In the genomic region with DNA sequence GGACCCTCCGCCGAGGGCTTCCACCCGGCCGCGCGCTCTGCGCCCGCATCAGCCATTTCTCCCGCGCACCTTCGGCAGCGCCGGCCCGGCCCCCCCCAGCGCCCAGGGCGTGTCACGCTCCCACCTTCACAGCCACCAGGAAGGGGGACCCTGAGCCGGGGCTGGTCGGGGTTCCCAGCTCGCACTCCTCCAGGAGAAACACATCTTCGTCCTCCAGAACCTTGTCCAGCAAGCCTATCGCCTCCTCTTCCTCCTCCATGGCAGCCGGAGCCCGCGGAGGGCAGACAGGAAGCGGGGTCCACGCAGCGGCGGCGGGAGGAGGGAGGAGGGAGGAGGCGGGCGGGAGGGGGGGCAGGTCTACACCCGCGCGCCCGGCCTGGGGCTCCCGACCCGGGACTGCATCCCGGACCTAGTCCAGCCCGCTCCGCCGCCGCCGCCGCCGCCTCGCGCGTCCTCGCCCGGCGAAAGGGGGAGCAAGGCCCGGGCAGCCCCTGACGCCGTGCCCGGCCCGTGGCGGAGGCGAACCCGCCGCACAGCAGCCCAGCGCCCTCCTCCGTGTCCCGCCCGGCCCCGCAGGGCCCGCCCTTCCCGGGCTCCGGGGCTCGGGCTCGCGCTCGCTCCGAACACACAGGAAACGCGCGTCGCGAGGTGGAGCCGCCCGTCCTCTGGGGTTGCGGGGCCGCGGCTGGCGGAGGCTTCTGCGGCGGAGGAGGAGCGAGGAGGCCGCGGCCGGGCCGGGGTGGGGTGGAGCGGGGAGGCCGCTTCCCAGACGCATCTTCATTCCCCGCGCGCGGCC, we compare ENCODE assay signal across 8 cellular contexts.
DNase-seq lines count a peak whose midpoint lies in the region; ATAC-seq and TF ChIP-seq lines count a peak whose summit lies in the region.

No MANE protein-coding gene starts in this region.

- peak overlapping the region; percentile 78 for H3K4me3 Mint-ChIP-seq in progenitor cell of endocrine pancreas (ENCODE audit: low read depth)

- H3K4me1 Mint-ChIP-seq in progenitor cell of endocrine pancreas (ENCODE audit: low read depth) = peaks cover 22% of the 10 kb centered on the region

- intact Hi-C loops in Right ventricle myocardium inferior (cut with DNase I) = loop anchor here (5.0 kb wide), 1 partner anchor 107 kb away; no protein-coding TSS in a partner anchor

- H3K27ac Mint-ChIP-seq in progenitor cell of endocrine pancreas = no peak overlapping the region

- no peaks in the 10 kb centered on the region for H3K9me3 Mint-ChIP-seq in progenitor cell of endocrine pancreas (ENCODE audit: low read depth)

- no peak for TF ChIP-seq CTCF in progenitor cell of endocrine pancreas (IDR thresholded peaks at IDR 0.05; ENCODE audit: unreplicated experiment)

- peak; percentile 40 for DNase-seq in H4 (ENCODE audit: low spot score)
- peak; percentile 61 for DNase-seq in RPMI7951 (ENCODE audit: low read depth)
- DNase-seq in activated naive CD4-positive, alpha-beta T cell treated with Interleukin-2 at 50 U/mL for 16 hours = peak; percentile 64
- DNase-seq in Right ventricle myocardium inferior (ENCODE audit: missing footprints) = peak; percentile 91
- no peak for DNase-seq in progenitor cell of endocrine pancreas (ENCODE audit: low spot score, unreplicated experiment)

- peak overlapping the region; percentile 20 to 84 (median 81) for H3K27ac ChIP-seq in BLaER1 treated with 17β-estradiol and CSF1 and Interleukin-3, amounts not matched to agents 10 nM and 100 nM

- H3K9ac ChIP-seq in BLaER1 treated with 17β-estradiol and CSF1 and Interleukin-3, amounts not matched to agents 10 nM and 100 nM = peak overlapping the region; percentile 75 to 88 (median 83)

- peaks cover 0 to 22% (median 10%) of the 10 kb centered on the region in 11 experiments; a peak in 11 of 22 replicates for H3K27me3 ChIP-seq in BLaER1 treated with 17β-estradiol and CSF1 and Interleukin-3, amounts not matched to agents 10 nM and 100 nM

- peaks cover 55 to 98% (median 74%) of the 10 kb centered on the region in 11 experiments for H4K20me1 ChIP-seq in BLaER1 treated with 17β-estradiol and CSF1 and Interleukin-3, amounts not matched to agents 10 nM and 100 nM

- H3K9me3 ChIP-seq in BLaER1 treated with 17β-estradiol and CSF1 and Interleukin-3, amounts not matched to agents 10 nM and 100 nM (replicated peaks in 1 of 11) = peaks cover 0 to 5% (median 0%) of the 10 kb centered on the region in 11 experiments; a peak in 3 of 22 replicates

- H3K36me3 Mint-ChIP-seq in progenitor cell of endocrine pancreas (ENCODE audit: insufficient read depth) = no peaks in the 10 kb centered on the region

- H3K4me1 ChIP-seq in BLaER1 treated with 17β-estradiol and CSF1 and Interleukin-3, amounts not matched to agents 10 nM and 100 nM = peaks cover 35 to 90% (median 62%) of the 10 kb centered on the region in 10 experiments

- peak; percentile 44 for ATAC-seq in Right ventricle myocardium inferior
- no peak for ATAC-seq in GM18873 (IDR thresholded peaks at IDR 0.05; ENCODE audit: low FRiP score, unreplicated experiment)
- ATAC-seq in GM18502 (IDR thresholded peaks at IDR 0.05; ENCODE audit: poor library complexity, unreplicated experiment) = no peak

- H3K36me3 ChIP-seq in BLaER1 treated with 17β-estradiol and CSF1 and Interleukin-3, amounts not matched to agents 10 nM and 100 nM = peaks cover 0 to 28% (median 0%) of the 10 kb centered on the region in 11 experiments; a peak in 10 of 22 replicates

- H3K4me2 ChIP-seq in BLaER1 treated with 17β-estradiol and CSF1 and Interleukin-3, amounts not matched to agents 10 nM and 100 nM = peak overlapping the region; percentile 90 to 99 (median 98)

- H3K27me3 Mint-ChIP-seq in progenitor cell of endocrine pancreas = no peaks in the 10 kb centered on the region

- H3K4me3 ChIP-seq in BLaER1 treated with 17β-estradiol and CSF1 and Interleukin-3, amounts not matched to agents 10 nM and 100 nM = peak overlapping the region; percentile 60 to 77 (median 70)
